ENCODE assay signal across 24 cellular contexts in genomic region chr14:74542056-74542685, GRCh38.
"Had no signal": no experiment of that assay in that cellular context is flagged by ENCODE, and none has a peak within 500 bp of the region (broad histone marks: within the 10 kb centered on the region; RNA-seq: fewer than 3 reads in every experiment).

No MANE protein-coding gene starts in this region.

- ATAC-seq: left lobe of liver, lower lobe of right lung had no signal

- H3K27ac Mint-ChIP-seq: endodermal cell, memory B cell, naive B cell had no signal

- FAIRE-seq: islet of Langerhans had no signal

- H3K27ac ChIP-seq: cardiac muscle cell, colonic mucosa, lower lobe of right lung, sigmoid colon, skin epidermis, stomach, transverse colon had no signal

- H3K9me3 Mint-ChIP-seq: endodermal cell, memory B cell, naive B cell, neural crest cell had no signal

- H3K4me1 Mint-ChIP-seq: memory B cell, naive B cell, neural crest cell had no signal

- H3K4me3 ChIP-seq: cardiac muscle cell, colonic mucosa, lower lobe of right lung, sigmoid colon, skin epidermis, stomach, thoracic aorta, transverse colon had no signal

- H3K4me3 Mint-ChIP-seq: endodermal cell, memory B cell, neural crest cell had no signal

- DNase-seq: cerebellar nuclear complex; colonic mucosa; dermis blood vessel endothelial cell; endodermal cell; foreskin melanocyte; head of caudate nucleus; hippocampal formation; lower lobe of right lung; midbrain; naive B cell; nucleus accumbens; sigmoid colon; stimulated activated CD4-positive, alpha-beta T cell treated with anti-CD3 and anti-CD28 coated beads, Interleukin-12 subunit alpha, Interleukin-12 subunit beta, amount 100 ng/mL, for 4 hours; stimulated activated naive CD4-positive, alpha-beta T cell; stomach; substantia nigra; transverse colon had no signal

- H3K36me3 Mint-ChIP-seq: memory B cell, naive B cell had no signal

- H3K4me1 ChIP-seq: colonic mucosa, lower lobe of right lung, transverse colon had no signal

- H3K9me3 ChIP-seq: colonic mucosa, lower lobe of right lung, sigmoid colon, stomach, thoracic aorta, transverse colon had no signal

- H3K36me3 ChIP-seq: cardiac muscle cell, colonic mucosa, lower lobe of right lung, sigmoid colon, transverse colon had no signal
